Comparison of ENCODE assay signal across 19 cellular contexts in the genomic region with DNA sequence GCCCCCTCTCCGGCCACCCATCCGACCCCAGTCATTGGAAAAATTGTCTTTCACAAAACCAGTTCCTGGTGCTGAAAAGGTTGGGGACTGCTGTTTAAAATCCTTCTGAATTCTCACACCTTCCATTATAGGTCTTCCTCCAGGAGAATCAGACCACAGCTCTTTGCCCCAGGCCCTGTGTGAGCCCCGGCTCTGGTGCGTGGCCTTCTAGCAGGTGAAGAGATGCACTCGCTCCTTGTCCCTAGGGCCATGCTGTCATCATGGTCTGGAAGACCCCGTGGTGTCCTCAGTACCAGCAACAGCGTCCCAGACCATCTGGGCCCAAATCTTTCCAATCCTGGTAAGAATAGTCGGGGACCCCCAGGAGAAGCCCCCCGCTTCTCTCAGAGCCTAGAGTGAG.
DNase-seq lines count a peak whose midpoint lies in the region; ATAC-seq and TF ChIP-seq lines count a peak whose summit lies in the region.
"Had no signal": no experiment of that assay in that cellular context is flagged by ENCODE, and none has a peak within 500 bp of the region (broad histone marks: within the 10 kb centered on the region; RNA-seq: fewer than 3 reads in every experiment).

No MANE protein-coding gene starts in this region.

- H3K27ac ChIP-seq in neuronal stem cell (replicated peaks; ENCODE audit: low read length) (no peak overlapping the region), psoas muscle (peak overlapping the region; percentile 71)
- H3K27ac ChIP-seq: 22Rv1; A549; BLaER1 treated with 17β-estradiol and CSF1 and Interleukin-3, amounts not matched to agents 10 nM and 100 nM; C4-2B had no signal

- H4K91ac ChIP-seq in neuronal stem cell (ENCODE audit: low read depth, low read length, poor library complexity): no peak overlapping the region

- no peak overlapping the region for H2BK12ac ChIP-seq in neuronal stem cell (ENCODE audit: low read length)

- H4K8ac ChIP-seq in neuronal stem cell (ENCODE audit: low read depth, low read length): no peak overlapping the region

- H2AK5ac ChIP-seq in neuronal stem cell (ENCODE audit: low read depth, low read length): no peak overlapping the region

- H2BK5ac ChIP-seq in neuronal stem cell (ENCODE audit: low read length): no peak overlapping the region

- H3K4me1 ChIP-seq in neuronal stem cell (ENCODE audit: control insufficient read depth in 2 of 2, insufficient read depth in 1 of 2, low read depth in 1 of 2, low read length in 2 of 2) (peaks cover 4 to 16% of the 10 kb centered on the region in 2 donors), psoas muscle (peaks cover 22% of the 10 kb centered on the region)
- H3K4me1 ChIP-seq: Caco-2 had no signal

- no peaks in the 10 kb centered on the region for H3K79me1 ChIP-seq in neuronal stem cell (ENCODE audit: low read depth, low read length)

- H3K4me3 ChIP-seq in neuronal stem cell (ENCODE audit: low read length in 2 of 2) (no peak overlapping the region), psoas muscle (no peak overlapping the region)
- H3K4me3 ChIP-seq: A549; BLaER1 treated with 17β-estradiol and CSF1 and Interleukin-3, amounts not matched to agents 10 nM and 100 nM had no signal

- no peaks in the 10 kb centered on the region for H3K9me3 ChIP-seq in neuronal stem cell (replicated peaks in 1 of 2; ENCODE audit: control insufficient read depth in 2 of 2, insufficient read depth in 1 of 2, low read depth in 1 of 2, low read length in 2 of 2)
- H3K9me3 ChIP-seq in psoas muscle: no peaks in the 10 kb centered on the region
- H3K9me3 ChIP-seq: Caco-2 had no signal

- no peak for TF ChIP-seq CTCF in psoas muscle (IDR thresholded peaks at IDR 0.05)

- no peak overlapping the region for H3K14ac ChIP-seq in neuronal stem cell (ENCODE audit: low read length)

- H3K18ac ChIP-seq in neuronal stem cell (ENCODE audit: low read length): no peak overlapping the region

- intact Hi-C loops in psoas muscle (cut with DNase I): no loop called here

- H3K27me3 ChIP-seq in neuronal stem cell (ENCODE audit: control insufficient read depth in 3 of 3, insufficient read depth in 3 of 3, low read depth in 1 of 3, low read length in 3 of 3) (no peaks in the 10 kb centered on the region), psoas muscle (ENCODE audit: insufficient read depth in 3 of 3, low read length in 2 of 3) (no peaks in the 10 kb centered on the region)
- H3K27me3 ChIP-seq: BLaER1 treated with 17β-estradiol and CSF1 and Interleukin-3, amounts not matched to agents 10 nM and 100 nM had no signal

- H3K4ac ChIP-seq in neuronal stem cell (ENCODE audit: low read length): no peak overlapping the region

- no peak for ATAC-seq in psoas muscle
- ATAC-seq in HG02938 (IDR thresholded peaks at IDR 0.05; ENCODE audit: unreplicated experiment): no peak
- no peak for ATAC-seq in GM18511 (IDR thresholded peaks at IDR 0.05; ENCODE audit: unreplicated experiment)
- ATAC-seq in GM19397 (IDR thresholded peaks at IDR 0.05; ENCODE audit: unreplicated experiment): no peak
- ATAC-seq: A549; CD8-positive, alpha-beta T cell had no signal

- H3K23ac ChIP-seq in neuronal stem cell (ENCODE audit: low read depth, low read length, poor library complexity): no peak overlapping the region

- H3K9ac ChIP-seq in neuronal stem cell (ENCODE audit: low read depth, low read length, poor library complexity): peak overlapping the region; percentile 31
- H3K9ac ChIP-seq: BLaER1 treated with 17β-estradiol and CSF1 and Interleukin-3, amounts not matched to agents 10 nM and 100 nM had no signal

- peak overlapping the region; percentile 49 for H2AFZ ChIP-seq in neuronal stem cell (ENCODE audit: low read length)

- no peak overlapping the region for H2BK120ac ChIP-seq in neuronal stem cell (ENCODE audit: low read depth, low read length)

- peak overlapping the region; percentile 18 for H2BK15ac ChIP-seq in neuronal stem cell (ENCODE audit: low read length)

- DNase-seq in activated CD4-positive, CD25-positive, alpha-beta regulatory T cell treated with anti-CD3 and anti-CD28 coated beads, Interleukin-2, amount 50 U/mL, for 72 hours: peak; percentile 13
- no peak for DNase-seq in activated CD4-positive, CD25-positive, alpha-beta regulatory T cell (lab: John Stamatoyannopoulos, UW)
- peak; percentile 32 for DNase-seq in islet precursor cell
- no peak for DNase-seq in neuronal stem cell (ENCODE audit: low spot score)
- DNase-seq in psoas muscle: no peak
- DNase-seq: AML-193; Caco-2; Calu3; CD4-positive, alpha-beta T cell; CD8-positive, alpha-beta T cell; DMS79 treated with DMSO at 0.1 percent for 48 hours; GF-D8 had no signal

- H3K36me3 ChIP-seq in neuronal stem cell (replicated peaks in 1 of 2; ENCODE audit: control insufficient read depth in 2 of 2, insufficient read depth in 2 of 2, low read length in 2 of 2) (no peaks in the 10 kb centered on the region), psoas muscle (ENCODE audit: insufficient read depth in 1 of 2, low read depth in 1 of 2) (no peaks in the 10 kb centered on the region)
- H3K36me3 ChIP-seq: BLaER1 treated with 17β-estradiol and CSF1 and Interleukin-3, amounts not matched to agents 10 nM and 100 nM had no signal

- H3K4me2 ChIP-seq in neuronal stem cell (ENCODE audit: insufficient read depth, low read length, poor library complexity, severe bottlenecking): no peak overlapping the region
- H3K4me2 ChIP-seq: A549; BLaER1 treated with 17β-estradiol and CSF1 and Interleukin-3, amounts not matched to agents 10 nM and 100 nM had no signal

- no CpG with 5 or more reads among the region's 9 CpGs for WGBS in neuronal stem cell (ENCODE audit: extremely low coverage in 2 of 2, insufficient read length in 2 of 2, insufficient replicate concordance in 1 of 2), 2 donors
- 95 to 98% (median 96%) methylated on average over 9 of the region's 9 CpGs for WGBS in psoas muscle, 3 donors

Comparison
In these comparisons a context has a peak if more than half of its experiments do, and no peak if none do; other contexts are left out.
1. DNase-seq: peak in activated CD4-positive, CD25-positive, alpha-beta regulatory T cell treated with anti-CD3 and anti-CD28 coated beads, Interleukin-2, amount 50 U/mL, for 72 hours (single experiment) and islet precursor cell (single experiment); none in activated CD4-positive, CD25-positive, alpha-beta regulatory T cell (0 of 4), neuronal stem cell (single experiment) and psoas muscle (0 of 2).